In genomic region chr1:226798427-226799411, GRCh38 we compare ENCODE assay signal across 8 cellular contexts. TPM values are rescaled to one million over a fixed set of nuclear protein-coding genes. Genes with fewer than 3 reads are reported as not detected.
DNase-seq lines count a peak whose midpoint lies in the region; ATAC-seq and TF ChIP-seq lines count a peak whose summit lies in the region.

No MANE protein-coding gene starts in this region.

- H3K4me1 Mint-ChIP-seq in CD4-positive, alpha-beta T cell (ENCODE audit: low read depth), result peaks cover 39% of the 10 kb centered on the region
- H3K4me1 Mint-ChIP-seq in stimulated activated memory B cell treated with anti-CD40 and anti-IgM and Interleukin-4, amounts not matched to agents 10 μg/mL and 1 μg/mL and 100 μg/mL, for 72 hours, result peaks cover 20% of the 10 kb centered on the region

- TF ChIP-seq POLR2A in esophagus squamous epithelium (IDR thresholded peaks at IDR 0.05), result no peak

- H3K27ac ChIP-seq in CD4-positive, alpha-beta T cell (ENCODE audit: low read depth, low read length), result peak overlapping the region; percentile 68
- peak overlapping the region in 3 of 4 donors; percentile 1 to 62 (median 49) for H3K27ac ChIP-seq in esophagus squamous epithelium

- intact Hi-C loops in CD4-positive, alpha-beta T cell (cut with DNase I, micrococcal nuclease), result loop anchor here (5.0 kb wide), 2 partner anchors 41 to 56 kb away; no protein-coding TSS in a partner anchor
- intact Hi-C loops in esophagus squamous epithelium (cut with DNase I), result no loop called here

- peaks cover 0 to 18% (median 8%) of the 10 kb centered on the region in 3 donors for H3K4me1 ChIP-seq in esophagus squamous epithelium

- no peaks in the 10 kb centered on the region for H3K36me3 Mint-ChIP-seq in CD4-positive, alpha-beta T cell (ENCODE audit: low read depth)
- no peaks in the 10 kb centered on the region for H3K36me3 Mint-ChIP-seq in stimulated activated memory B cell treated with anti-CD40 and anti-IgM and Interleukin-4, amounts not matched to agents 10 μg/mL and 1 μg/mL and 100 μg/mL, for 72 hours

- WGBS in esophagus squamous epithelium, 2 donors, result 47 to 59% methylated on average over 8 to 9 of the region's 22 CpGs

- H3K27me3 ChIP-seq in CD4-positive, alpha-beta T cell (ENCODE audit: control insufficient read depth, insufficient read depth, low read length), result no peaks in the 10 kb centered on the region
- H3K27me3 ChIP-seq in esophagus squamous epithelium, result no peaks in the 10 kb centered on the region

- peak overlapping the region; percentile 98 for H3K27ac Mint-ChIP-seq in CD4-positive, alpha-beta T cell
- peak overlapping the region; percentile 76 for H3K27ac Mint-ChIP-seq in stimulated activated memory B cell treated with anti-CD40 and anti-IgM and Interleukin-4, amounts not matched to agents 10 μg/mL and 1 μg/mL and 100 μg/mL, for 72 hours

- TF ChIP-seq CTCF in CD4-positive, alpha-beta T cell (IDR thresholded peaks at IDR 0.05), result no peak
- no peak for TF ChIP-seq CTCF in esophagus squamous epithelium (IDR thresholded peaks at IDR 0.05)

- DNase-seq in CD4-positive, alpha-beta T cell, result peak; percentile 43 to 59 (median 52)
- DNase-seq in activated CD4-positive, CD25-positive, alpha-beta regulatory T cell treated with anti-CD3 and anti-CD28 coated beads, Interleukin-2, amount 50 U/mL, for 72 hours, result peak; percentile 45
- DNase-seq in esophagus squamous epithelium (lab: John Stamatoyannopoulos, UW), result no peak
- DNase-seq in NCI-H146 treated with DMSO at 0.1 percent for 48 hours (lab: John Stamatoyannopoulos, UW; ENCODE audit: unreplicated experiment), result no peak
- DNase-seq in GM19238 (ENCODE audit: insufficient read length, low spot score), result no peak
- DNase-seq in middle frontal gyrus (ENCODE audit: extremely low spot score, low spot score), result no peak

- POLR2A ChIA-PET in CD4-positive, alpha-beta T cell (lab: Charles Lee), result interaction anchor here (0.6 to 3.2 kb wide), 7 partner anchors 13 to 163 kb away, joined by 3 to 26 read pairs (median 4); partner anchors contain the start of gene ITPKB

- peak; percentile 84 for ATAC-seq in CD4-positive, alpha-beta T cell (ENCODE audit: poor library complexity)
- ATAC-seq in HG02623 (IDR thresholded peaks at IDR 0.05; ENCODE audit: unreplicated experiment), result peak; percentile 77
- peak; percentile 89 for ATAC-seq in stimulated activated memory B cell treated with anti-CD40 and anti-IgM and Interleukin-4, amounts not matched to agents 10 μg/mL and 1 μg/mL and 100 μg/mL, for 72 hours

- peak overlapping the region; percentile 67 for H3K4me3 Mint-ChIP-seq in CD4-positive, alpha-beta T cell
- H3K4me3 Mint-ChIP-seq in stimulated activated memory B cell treated with anti-CD40 and anti-IgM and Interleukin-4, amounts not matched to agents 10 μg/mL and 1 μg/mL and 100 μg/mL, for 72 hours, result peak overlapping the region; percentile 29

- CTCF ChIA-PET in CD4-positive, alpha-beta T cell (lab: Charles Lee), result no interaction called here

- no peaks in the 10 kb centered on the region for H3K9me3 Mint-ChIP-seq in CD4-positive, alpha-beta T cell
- H3K9me3 Mint-ChIP-seq in stimulated activated memory B cell treated with anti-CD40 and anti-IgM and Interleukin-4, amounts not matched to agents 10 μg/mL and 1 μg/mL and 100 μg/mL, for 72 hours, result no peaks in the 10 kb centered on the region

- no peak overlapping the region for H3K4me3 ChIP-seq in esophagus squamous epithelium

- H3K36me3 ChIP-seq in esophagus squamous epithelium, result no peaks in the 10 kb centered on the region

- H3K27me3 Mint-ChIP-seq in CD4-positive, alpha-beta T cell, result no peaks in the 10 kb centered on the region
- no peaks in the 10 kb centered on the region for H3K27me3 Mint-ChIP-seq in stimulated activated memory B cell treated with anti-CD40 and anti-IgM and Interleukin-4, amounts not matched to agents 10 μg/mL and 1 μg/mL and 100 μg/mL, for 72 hours

- H3K9me3 ChIP-seq in CD4-positive, alpha-beta T cell (ENCODE audit: control insufficient read depth, low read length), result no peaks in the 10 kb centered on the region
- H3K9me3 ChIP-seq in esophagus squamous epithelium, result no peaks in the 10 kb centered on the region

RNA-seq across cellular contexts. Expression of gene ITPKB, which starts 59.6 kb away (rescaled TPM):
- 100 to 1,000 TPM; 565 to 583 TPM for total RNA-seq in CD4-positive, alpha-beta T cell
- total RNA-seq in esophagus squamous epithelium, result 10 to 100 TPM; 10.7 to 22.3 (median 15.9) TPM

Comparison
In these comparisons a context has a peak if more than half of its experiments do, and no peak if none do; other contexts are left out.
1. DNase-seq: peak in CD4-positive, alpha-beta T cell (10 of 10) and activated CD4-positive, CD25-positive, alpha-beta regulatory T cell treated with anti-CD3 and anti-CD28 coated beads, Interleukin-2, amount 50 U/mL, for 72 hours (single experiment); none in esophagus squamous epithelium (single experiment), NCI-H146 treated with DMSO at 0.1 percent for 48 hours (single experiment), GM19238 (single experiment) and middle frontal gyrus (single experiment).
2. RNA of gene ITPKB, which starts 59.6 kb away (total RNA-seq): 565 to 583 TPM in CD4-positive, alpha-beta T cell; 10.7 to 22.3 TPM in esophagus squamous epithelium; every median in the first group is over 10 times any median in the second.
3. Peak in every context shown above with its lines, with median percentiles within 50 percentile points of each other: ATAC-seq.